ENCODE assay signal across 15 cellular contexts in genomic region chr1:19028110-19028509, GRCh38.
A peak's percentile ranks its signal among the peaks of the same experiment; 100 is the strongest.
DNase-seq lines count a peak whose midpoint lies in the region; ATAC-seq and TF ChIP-seq lines count a peak whose summit lies in the region.
"Had no signal": no experiment of that assay in that cellular context is flagged by ENCODE, and none has a peak within 500 bp of the region (broad histone marks: within the 10 kb centered on the region; RNA-seq: fewer than 3 reads in every experiment).

No MANE protein-coding gene starts in this region.

- H3K4me1 ChIP-seq in mesendoderm (ENCODE audit: control insufficient read depth, low read depth, low read length) (no peaks in the 10 kb centered on the region), esophagus muscularis mucosa (no peaks in the 10 kb centered on the region)

- no peaks in the 10 kb centered on the region for H3K27me3 Mint-ChIP-seq in T-helper 17 cell

- no peak overlapping the region for H2BK15ac ChIP-seq in mesendoderm (replicated peaks; ENCODE audit: low read depth)

- no peak overlapping the region for H3K56ac ChIP-seq in mesendoderm (ENCODE audit: low read length)

- no peaks in the 10 kb centered on the region for H3K36me3 Mint-ChIP-seq in T-helper 17 cell (ENCODE audit: low read depth)

- peak overlapping the region; percentile 49 for H3K4me3 Mint-ChIP-seq in T-helper 17 cell
- H3K4me3 Mint-ChIP-seq: activated B cell treated with CpG ODN at 0.5 μM for 24 hours; stimulated activated naive CD8-positive, alpha-beta T cell treated with anti-CD3 and anti-CD28 coated beads, Interleukin-15, Interleukin-2, amounts not matched to agents 100 ng/mL and 50 ng/mL, for 24 hours had no signal

- intact Hi-C loops in esophagus muscularis mucosa (cut with DNase I): no loop called here

- H3K27me3 ChIP-seq in mesendoderm (ENCODE audit: insufficient read depth, low read length, poor library complexity) (no peaks in the 10 kb centered on the region), esophagus muscularis mucosa (peaks cover 0 to 17% (median 0%) of the 10 kb centered on the region in 4 donors)
- H3K27me3 ChIP-seq: BLaER1 treated with 17β-estradiol and CSF1 and Interleukin-3, amounts not matched to agents 10 nM and 100 nM; hepatocyte had no signal

- H3K4ac ChIP-seq in mesendoderm (ENCODE audit: low read depth, low read length): no peak overlapping the region

- H3K9ac ChIP-seq in mesendoderm (ENCODE audit: low read length): no peak overlapping the region
- H3K9ac ChIP-seq: BLaER1 treated with 17β-estradiol and CSF1 and Interleukin-3, amounts not matched to agents 10 nM and 100 nM had no signal

- H3K4me2 ChIP-seq in mesendoderm (ENCODE audit: low read length): no peak overlapping the region
- H3K4me2 ChIP-seq: hepatocyte had no signal

- no CpG with 5 or more reads among the region's 7 CpGs for WGBS in mesendoderm (ENCODE audit: extremely low coverage, insufficient coverage, low lambda C conversion rate)
- 16% methylated on average over 6 of the region's 7 CpGs for WGBS in esophagus muscularis mucosa

- H2BK5ac ChIP-seq in mesendoderm (ENCODE audit: low read length): no peak overlapping the region

- H3K18ac ChIP-seq in mesendoderm (ENCODE audit: low read length): no peak overlapping the region

- H3K27ac ChIP-seq in mesendoderm (ENCODE audit: low read depth, low read length) (no peak overlapping the region), esophagus muscularis mucosa (replicated peaks in 1 of 4) (no peak overlapping the region)
- H3K27ac ChIP-seq: BLaER1 treated with 17β-estradiol and CSF1 and Interleukin-3, amounts not matched to agents 10 nM and 100 nM; hepatocyte had no signal

- no peak for TF ChIP-seq EP300 in esophagus muscularis mucosa (IDR thresholded peaks at IDR 0.05)

- no peak overlapping the region for H3K23ac ChIP-seq in mesendoderm (ENCODE audit: low read length)

- no peaks in the 10 kb centered on the region for H3K79me2 ChIP-seq in mesendoderm (ENCODE audit: control insufficient read depth, insufficient read depth, low read length)
- H3K79me2 ChIP-seq: hepatocyte had no signal

- no peak overlapping the region for H2BK120ac ChIP-seq in mesendoderm (ENCODE audit: low read depth, low read length)

- H3K4me3 ChIP-seq in mesendoderm (ENCODE audit: low read length) (no peak overlapping the region), esophagus muscularis mucosa (no peak overlapping the region)
- H3K4me3 ChIP-seq: BLaER1 treated with 17β-estradiol and CSF1 and Interleukin-3, amounts not matched to agents 10 nM and 100 nM; hepatocyte had no signal

- no peak overlapping the region for H4K8ac ChIP-seq in mesendoderm (ENCODE audit: low read depth, low read length)

- TF ChIP-seq POLR2A in esophagus muscularis mucosa (IDR thresholded peaks at IDR 0.05; ENCODE audit: low read depth): no peak

- no peak for ATAC-seq in T-helper 17 cell
- ATAC-seq in HG03521 (IDR thresholded peaks at IDR 0.05; ENCODE audit: unreplicated experiment): no peak

- no peaks in the 10 kb centered on the region for H3K9me3 ChIP-seq in T-helper 17 cell (ENCODE audit: control insufficient read depth, low read length, poor library complexity, severe bottlenecking)
- H3K9me3 ChIP-seq in esophagus muscularis mucosa: peaks cover 0 to 5% (median 2%) of the 10 kb centered on the region in 4 donors

- peak; percentile 98 for DNase-seq in DMS79 treated with DMSO at 0.1 percent for 48 hours (lab: John Stamatoyannopoulos, UW)
- DNase-seq in NCI-H187 (lab: John Stamatoyannopoulos, UW): peak; percentile 55 to 74
- no peak for DNase-seq in T-helper 17 cell
- DNase-seq in mesendoderm: peak; percentile 48
- DNase-seq in NCI-H1694 (lab: John Stamatoyannopoulos, UW): no peak
- DNase-seq in esophagus muscularis mucosa (ENCODE audit: extremely low spot score): no peak
- DNase-seq in effector CD8-positive, alpha-beta T cell (lab: John Stamatoyannopoulos, UW): no peak
- DNase-seq: activated B cell treated with CpG ODN at 0.5 μM for 24 hours; NCI-H226; SIG-M5; stimulated activated CD4-positive, alpha-beta T cell treated with anti-CD3 and anti-CD28 coated beads, Interleukin-4, amount 100 ng/mL, for 1 hour had no signal

- TF ChIP-seq CTCF in esophagus muscularis mucosa (IDR thresholded peaks at IDR 0.05): no peak

- no peak overlapping the region for H2AK5ac ChIP-seq in mesendoderm (ENCODE audit: low read length)

- no peak overlapping the region for H4K5ac ChIP-seq in mesendoderm (ENCODE audit: low read length)

- H3K36me3 ChIP-seq in mesendoderm (ENCODE audit: control insufficient read depth, insufficient read depth, low read length): no peaks in the 10 kb centered on the region
- H3K36me3 ChIP-seq in esophagus muscularis mucosa: no peaks in the 10 kb centered on the region
- H3K36me3 ChIP-seq: BLaER1 treated with 17β-estradiol and CSF1 and Interleukin-3, amounts not matched to agents 10 nM and 100 nM had no signal

- H3K79me1 ChIP-seq in mesendoderm (ENCODE audit: low read length): no peaks in the 10 kb centered on the region

- no peak overlapping the region for H3K27ac Mint-ChIP-seq in T-helper 17 cell
- H3K27ac Mint-ChIP-seq: activated B cell treated with CpG ODN at 0.5 μM for 24 hours; stimulated activated naive CD8-positive, alpha-beta T cell treated with anti-CD3 and anti-CD28 coated beads, Interleukin-15, Interleukin-2, amounts not matched to agents 100 ng/mL and 50 ng/mL, for 24 hours had no signal

- peaks cover 3% of the 10 kb centered on the region for H3K4me1 Mint-ChIP-seq in T-helper 17 cell
- H3K4me1 Mint-ChIP-seq: activated B cell treated with CpG ODN at 0.5 μM for 24 hours had no signal

Comparison
In these comparisons a context has a peak if more than half of its experiments do, and no peak if none do; other contexts are left out.
1. DNase-seq: peak in DMS79 treated with DMSO at 0.1 percent for 48 hours (single experiment), NCI-H187 (2 of 2) and mesendoderm (single experiment); none in T-helper 17 cell (0 of 3), NCI-H1694 (single experiment), esophagus muscularis mucosa (single experiment) and effector CD8-positive, alpha-beta T cell (single experiment).